ENCODE assay signal across 1 cellular context in the genomic region with DNA sequence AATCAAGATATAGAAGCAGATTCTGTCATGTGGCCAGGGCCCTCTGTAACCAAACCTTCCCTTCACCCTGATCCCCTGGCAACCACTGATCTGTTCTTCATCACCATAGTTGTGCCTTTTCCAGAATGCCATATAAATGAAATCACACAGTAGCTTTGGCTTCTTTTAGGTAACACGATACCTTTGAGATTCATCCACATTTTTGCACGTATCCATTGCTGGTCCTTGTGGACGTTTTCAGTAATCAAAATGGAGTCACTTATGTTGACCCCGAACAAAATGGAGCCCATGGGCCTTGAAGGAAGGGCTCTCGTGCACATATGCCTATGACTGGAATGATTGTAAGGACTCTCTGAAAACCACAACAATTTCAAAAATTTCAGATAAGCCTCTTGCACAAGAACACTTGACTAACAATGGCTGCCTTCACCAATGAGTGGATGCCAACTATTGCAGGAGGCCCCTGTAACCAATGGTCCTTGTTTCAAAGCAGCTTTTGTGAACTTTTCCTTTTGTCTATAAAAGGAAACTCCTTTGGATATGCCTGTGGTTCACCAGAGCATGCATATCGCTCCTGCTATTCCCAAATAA.
TF ChIP-seq lines count a peak whose summit lies in the region.

No MANE protein-coding gene starts in this region.

TF ChIP-seq in HepG2, 621 proteins besides CTCF, POLR2A, EP300 and RAD21 (continued from another document and continues in another):
- TF ChIP-seq, protein P1, sequence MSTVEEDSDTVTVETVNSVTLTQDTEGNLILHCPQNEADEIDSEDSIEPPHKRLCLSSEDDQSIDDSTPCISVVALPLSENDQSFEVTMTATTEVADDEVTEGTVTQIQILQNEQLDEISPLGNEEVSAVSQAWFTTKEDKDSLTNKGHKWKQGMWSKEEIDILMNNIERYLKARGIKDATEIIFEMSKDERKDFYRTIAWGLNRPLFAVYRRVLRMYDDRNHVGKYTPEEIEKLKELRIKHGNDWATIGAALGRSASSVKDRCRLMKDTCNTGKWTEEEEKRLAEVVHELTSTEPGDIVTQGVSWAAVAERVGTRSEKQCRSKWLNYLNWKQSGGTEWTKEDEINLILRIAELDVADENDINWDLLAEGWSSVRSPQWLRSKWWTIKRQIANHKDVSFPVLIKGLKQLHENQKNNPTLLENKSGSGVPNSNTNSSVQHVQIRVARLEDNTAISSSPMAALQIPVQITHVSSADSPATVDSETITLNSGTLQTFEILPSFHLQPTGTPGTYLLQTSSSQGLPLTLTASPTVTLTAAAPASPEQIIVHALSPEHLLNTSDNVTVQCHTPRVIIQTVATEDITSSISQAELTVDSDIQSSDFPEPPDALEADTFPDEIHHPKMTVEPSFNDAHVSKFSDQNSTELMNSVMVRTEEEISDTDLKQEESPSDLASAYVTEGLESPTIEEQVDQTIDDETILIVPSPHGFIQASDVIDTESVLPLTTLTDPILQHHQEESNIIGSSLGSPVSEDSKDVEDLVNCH (CRISPR knock-in tag; IDR thresholded peaks at IDR 0.05) = no peak
- TF ChIP-seq ZNF710 (CRISPR knock-in tag; IDR thresholded peaks at IDR 0.05; ENCODE audit: borderline replicate concordance) = peak; percentile 51; the same call in 1 of the 2 replicates
- TF ChIP-seq RARA (CRISPR knock-in tag; IDR thresholded peaks at IDR 0.05) = 0 out of 2 replicates have a peak, but pooled peaks have one; percentile 22
- TF ChIP-seq ZNF251 (CRISPR knock-in tag; IDR thresholded peaks at IDR 0.05) = no peak
- TF ChIP-seq, protein P2, sequence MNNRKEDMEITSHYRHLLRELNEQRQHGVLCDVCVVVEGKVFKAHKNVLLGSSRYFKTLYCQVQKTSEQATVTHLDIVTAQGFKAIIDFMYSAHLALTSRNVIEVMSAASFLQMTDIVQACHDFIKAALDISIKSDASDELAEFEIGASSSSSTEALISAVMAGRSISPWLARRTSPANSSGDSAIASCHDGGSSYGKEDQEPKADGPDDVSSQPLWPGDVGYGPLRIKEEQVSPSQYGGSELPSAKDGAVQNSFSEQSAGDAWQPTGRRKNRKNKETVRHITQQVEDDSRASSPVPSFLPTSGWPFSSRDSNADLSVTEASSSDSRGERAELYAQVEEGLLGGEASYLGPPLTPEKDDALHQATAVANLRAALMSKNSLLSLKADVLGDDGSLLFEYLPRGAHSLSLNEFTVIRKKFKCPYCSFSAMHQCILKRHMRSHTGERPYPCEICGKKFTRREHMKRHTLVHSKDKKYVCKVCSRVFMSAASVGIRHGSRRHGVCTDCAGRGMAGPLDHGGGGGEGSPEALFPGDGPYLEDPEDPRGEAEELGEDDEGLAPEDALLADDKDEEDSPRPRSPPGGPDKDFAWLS (CRISPR knock-in tag; IDR thresholded peaks at IDR 0.05; ENCODE audit: borderline replicate concordance) = no peak
- TF ChIP-seq ZNF260 (CRISPR knock-in tag; IDR thresholded peaks at IDR 0.05; ENCODE audit: borderline replicate concordance, low read depth) = no peak
- no peak for TF ChIP-seq ZNF713 (CRISPR knock-in tag; IDR thresholded peaks at IDR 0.05)
- TF ChIP-seq RBM39 (IDR thresholded peaks at IDR 0.05; ENCODE audit: low read depth, low read length, poor library complexity, severe bottlenecking) = no peak
- TF ChIP-seq PHF21A (CRISPR knock-in tag; IDR thresholded peaks at IDR 0.05) = peak; percentile 29; the same call in 1 of the 2 replicates
- TF ChIP-seq TBP (CRISPR knock-in tag; IDR thresholded peaks at IDR 0.05) = no peak
- no peak for TF ChIP-seq ZNF3 (CRISPR knock-in tag; IDR thresholded peaks at IDR 0.05)
- TF ChIP-seq MATR3 (CRISPR knock-in tag; IDR thresholded peaks at IDR 0.05) = no peak
- no peak for TF ChIP-seq PRPF4 (IDR thresholded peaks at IDR 0.05; ENCODE audit: low read depth, low read length, poor library complexity, severe bottlenecking)
- no peak for TF ChIP-seq SNAPC4 (CRISPR knock-in tag; IDR thresholded peaks at IDR 0.05)
- TF ChIP-seq, protein P3, sequence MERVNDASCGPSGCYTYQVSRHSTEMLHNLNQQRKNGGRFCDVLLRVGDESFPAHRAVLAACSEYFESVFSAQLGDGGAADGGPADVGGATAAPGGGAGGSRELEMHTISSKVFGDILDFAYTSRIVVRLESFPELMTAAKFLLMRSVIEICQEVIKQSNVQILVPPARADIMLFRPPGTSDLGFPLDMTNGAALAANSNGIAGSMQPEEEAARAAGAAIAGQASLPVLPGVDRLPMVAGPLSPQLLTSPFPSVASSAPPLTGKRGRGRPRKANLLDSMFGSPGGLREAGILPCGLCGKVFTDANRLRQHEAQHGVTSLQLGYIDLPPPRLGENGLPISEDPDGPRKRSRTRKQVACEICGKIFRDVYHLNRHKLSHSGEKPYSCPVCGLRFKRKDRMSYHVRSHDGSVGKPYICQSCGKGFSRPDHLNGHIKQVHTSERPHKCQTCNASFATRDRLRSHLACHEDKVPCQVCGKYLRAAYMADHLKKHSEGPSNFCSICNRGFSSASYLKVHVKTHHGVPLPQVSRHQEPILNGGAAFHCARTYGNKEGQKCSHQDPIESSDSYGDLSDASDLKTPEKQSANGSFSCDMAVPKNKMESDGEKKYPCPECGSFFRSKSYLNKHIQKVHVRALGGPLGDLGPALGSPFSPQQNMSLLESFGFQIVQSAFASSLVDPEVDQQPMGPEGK (CRISPR knock-in tag; IDR thresholded peaks at IDR 0.05) = peak; percentile 41; the same call in 1 of the 2 replicates
- TF ChIP-seq ZNF644 (CRISPR knock-in tag; IDR thresholded peaks at IDR 0.05; ENCODE audit: low read depth) = peak; percentile 99
- peak; percentile 80 for TF ChIP-seq ZMYM4 (CRISPR knock-in tag; IDR thresholded peaks at IDR 0.05)
- no peak for TF ChIP-seq ZNF678 (CRISPR knock-in tag; IDR thresholded peaks at IDR 0.05)
- TF ChIP-seq, protein P4, sequence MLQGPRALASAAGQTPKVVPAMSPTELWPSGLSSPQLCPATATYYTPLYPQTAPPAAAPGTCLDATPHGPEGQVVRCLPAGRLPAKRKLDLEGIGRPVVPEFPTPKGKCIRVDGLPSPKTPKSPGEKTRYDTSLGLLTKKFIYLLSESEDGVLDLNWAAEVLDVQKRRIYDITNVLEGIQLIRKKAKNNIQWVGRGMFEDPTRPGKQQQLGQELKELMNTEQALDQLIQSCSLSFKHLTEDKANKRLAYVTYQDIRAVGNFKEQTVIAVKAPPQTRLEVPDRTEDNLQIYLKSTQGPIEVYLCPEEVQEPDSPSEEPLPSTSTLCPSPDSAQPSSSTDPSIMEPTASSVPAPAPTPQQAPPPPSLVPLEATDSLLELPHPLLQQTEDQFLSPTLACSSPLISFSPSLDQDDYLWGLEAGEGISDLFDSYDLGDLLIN (CRISPR knock-in tag; IDR thresholded peaks at IDR 0.05; ENCODE audit: borderline replicate concordance) = no peak
- TF ChIP-seq ISX (CRISPR knock-in tag; conservative IDR thresholded peaks at IDR 0.05) = no peak
- no peak for TF ChIP-seq ZNF768 (CRISPR knock-in tag; IDR thresholded peaks at IDR 0.05)
- TF ChIP-seq ISL2 (CRISPR knock-in tag; IDR thresholded peaks at IDR 0.05) = peak; percentile 79
- TF ChIP-seq TEAD3 (CRISPR knock-in tag; optimal IDR thresholded peaks at IDR 0.05; ENCODE audit: borderline replicate concordance) = peak; percentile 97
- TF ChIP-seq ZNF619 (CRISPR knock-in tag; IDR thresholded peaks at IDR 0.05) = no peak
- TF ChIP-seq, protein P5, sequence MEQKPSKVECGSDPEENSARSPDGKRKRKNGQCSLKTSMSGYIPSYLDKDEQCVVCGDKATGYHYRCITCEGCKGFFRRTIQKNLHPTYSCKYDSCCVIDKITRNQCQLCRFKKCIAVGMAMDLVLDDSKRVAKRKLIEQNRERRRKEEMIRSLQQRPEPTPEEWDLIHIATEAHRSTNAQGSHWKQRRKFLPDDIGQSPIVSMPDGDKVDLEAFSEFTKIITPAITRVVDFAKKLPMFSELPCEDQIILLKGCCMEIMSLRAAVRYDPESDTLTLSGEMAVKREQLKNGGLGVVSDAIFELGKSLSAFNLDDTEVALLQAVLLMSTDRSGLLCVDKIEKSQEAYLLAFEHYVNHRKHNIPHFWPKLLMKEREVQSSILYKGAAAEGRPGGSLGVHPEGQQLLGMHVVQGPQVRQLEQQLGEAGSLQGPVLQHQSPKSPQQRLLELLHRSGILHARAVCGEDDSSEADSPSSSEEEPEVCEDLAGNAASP (CRISPR knock-in tag; IDR thresholded peaks at IDR 0.05; ENCODE audit: borderline replicate concordance) = peak; percentile 54; the same call in 1 of the 2 replicates
- TF ChIP-seq, protein P6, sequence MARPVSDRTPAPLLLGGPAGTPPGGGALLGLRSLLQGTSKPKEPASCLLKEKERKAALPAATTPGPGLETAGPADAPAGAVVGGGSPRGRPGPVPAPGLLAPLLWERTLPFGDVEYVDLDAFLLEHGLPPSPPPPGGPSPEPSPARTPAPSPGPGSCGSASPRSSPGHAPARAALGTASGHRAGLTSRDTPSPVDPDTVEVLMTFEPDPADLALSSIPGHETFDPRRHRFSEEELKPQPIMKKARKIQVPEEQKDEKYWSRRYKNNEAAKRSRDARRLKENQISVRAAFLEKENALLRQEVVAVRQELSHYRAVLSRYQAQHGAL (CRISPR knock-in tag; IDR thresholded peaks at IDR 0.05; ENCODE audit: not compliant biosample characterization) = no peak
- peak in 1 of 2 experiments; percentile 43; a peak in 1 of 4 replicates for TF ChIP-seq KLF16 (CRISPR knock-in tag; IDR thresholded peaks at IDR 0.05)
- no peak for TF ChIP-seq ZNF12 (CRISPR knock-in tag; IDR thresholded peaks at IDR 0.05)
- TF ChIP-seq ARHGAP35 (CRISPR knock-in tag; IDR thresholded peaks at IDR 0.05; ENCODE audit: borderline replicate concordance) = no peak
- TF ChIP-seq, protein P7, sequence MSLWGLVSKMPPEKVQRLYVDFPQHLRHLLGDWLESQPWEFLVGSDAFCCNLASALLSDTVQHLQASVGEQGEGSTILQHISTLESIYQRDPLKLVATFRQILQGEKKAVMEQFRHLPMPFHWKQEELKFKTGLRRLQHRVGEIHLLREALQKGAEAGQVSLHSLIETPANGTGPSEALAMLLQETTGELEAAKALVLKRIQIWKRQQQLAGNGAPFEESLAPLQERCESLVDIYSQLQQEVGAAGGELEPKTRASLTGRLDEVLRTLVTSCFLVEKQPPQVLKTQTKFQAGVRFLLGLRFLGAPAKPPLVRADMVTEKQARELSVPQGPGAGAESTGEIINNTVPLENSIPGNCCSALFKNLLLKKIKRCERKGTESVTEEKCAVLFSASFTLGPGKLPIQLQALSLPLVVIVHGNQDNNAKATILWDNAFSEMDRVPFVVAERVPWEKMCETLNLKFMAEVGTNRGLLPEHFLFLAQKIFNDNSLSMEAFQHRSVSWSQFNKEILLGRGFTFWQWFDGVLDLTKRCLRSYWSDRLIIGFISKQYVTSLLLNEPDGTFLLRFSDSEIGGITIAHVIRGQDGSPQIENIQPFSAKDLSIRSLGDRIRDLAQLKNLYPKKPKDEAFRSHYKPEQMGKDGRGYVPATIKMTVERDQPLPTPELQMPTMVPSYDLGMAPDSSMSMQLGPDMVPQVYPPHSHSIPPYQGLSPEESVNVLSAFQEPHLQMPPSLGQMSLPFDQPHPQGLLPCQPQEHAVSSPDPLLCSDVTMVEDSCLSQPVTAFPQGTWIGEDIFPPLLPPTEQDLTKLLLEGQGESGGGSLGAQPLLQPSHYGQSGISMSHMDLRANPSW (CRISPR knock-in tag; IDR thresholded peaks at IDR 0.05; ENCODE audit: borderline replicate concordance) = no peak
- no peak for TF ChIP-seq ZNF34 (CRISPR knock-in tag; IDR thresholded peaks at IDR 0.05; ENCODE audit: borderline replicate concordance)
- no peak for TF ChIP-seq KLF15 (CRISPR knock-in tag; IDR thresholded peaks at IDR 0.05; ENCODE audit: borderline replicate concordance)
- no peak for TF ChIP-seq KDM4B (CRISPR knock-in tag; IDR thresholded peaks at IDR 0.05)
- no peak for TF ChIP-seq MIER2 (CRISPR knock-in tag; IDR thresholded peaks at IDR 0.05)
- TF ChIP-seq GTF2F1 (IDR thresholded peaks at IDR 0.05; ENCODE audit: low read length) = no peak
- TF ChIP-seq ZNF326 (CRISPR knock-in tag; IDR thresholded peaks at IDR 0.05; ENCODE audit: borderline replicate concordance) = no peak
- peak; percentile 72; the same call in 1 of the 2 replicates for TF ChIP-seq SIX1 (CRISPR knock-in tag; IDR thresholded peaks at IDR 0.05; ENCODE audit: borderline replicate concordance)
- peak; percentile 88; the same call in 1 of the 2 replicates for TF ChIP-seq ZNF331 (CRISPR knock-in tag; IDR thresholded peaks at IDR 0.05)
- TF ChIP-seq ZNF567 (CRISPR knock-in tag; IDR thresholded peaks at IDR 0.05; ENCODE audit: borderline replicate concordance) = no peak
- TF ChIP-seq CAMTA2 (CRISPR knock-in tag; IDR thresholded peaks at IDR 0.05; ENCODE audit: borderline replicate concordance) = no peak
